In genomic region chr6:162546905-162547304, GRCh38 we compare ENCODE assay signal across 35 cellular contexts.
"Had no signal": no experiment of that assay in that cellular context is flagged by ENCODE, and none has a peak within 500 bp of the region (broad histone marks: within the 10 kb centered on the region; RNA-seq: fewer than 3 reads in every experiment).

No MANE protein-coding gene starts in this region.

- H3K9me3 Mint-ChIP-seq: activated T-cell treated with anti-CD3 and anti-CD28 coated beads, Interleukin-2, amount 50 U/mL, for 24 hours; activated T-helper 2 cell treated with anti-CD3 and anti-CD28 coated beads, Interferon-gamma antibody, Interleukin-2, Interleukin-4, amounts not matched to agents 10 μg/mL and 5 μg/mL and 100 μg/mL, durations not matched to agents 14 hours and 24 hours and 36 hours; T-helper 2 cell treated with Interferon-gamma antibody and Interleukin-4, amounts not matched to agents 5 μg/mL and 100 μg/mL, for 36 hours had no signal

- H3K36me3 ChIP-seq: ascending aorta, brain microvascular endothelial cell, breast epithelium had no signal

- H3K4me1 Mint-ChIP-seq: activated CD4-positive, alpha-beta memory T cell treated with anti-CD3 and anti-CD28 coated beads, Interleukin-2, amount 10 ng/mL, durations not matched to agents 7 days and 5 days; activated CD4-positive, alpha-beta T cell treated with anti-CD3 and anti-CD28 coated beads for 36 hours; activated CD4-positive, alpha-beta T cell treated with anti-CD3 and anti-CD28 coated beads, Interleukin-2, amount 10 ng/mL, durations not matched to agents 7 days and 5 days; activated CD8-positive, alpha-beta memory T cell treated with anti-CD3 and anti-CD28 coated beads, Interleukin-2, amount 10 ng/mL, durations not matched to agents 7 days and 5 days; activated naive CD4-positive, alpha-beta T cell treated with anti-CD3 and anti-CD28 coated beads, Interleukin-2, amount 10 ng/mL, durations not matched to agents 7 days and 5 days; activated naive CD4-positive, alpha-beta T cell treated with anti-CD3 and anti-CD28 coated beads, Interleukin-2, amount 50 U/mL, for 24 hours; activated naive CD8-positive, alpha-beta T cell treated with anti-CD3 and anti-CD28 coated beads, Interleukin-2, amount 10 ng/mL, durations not matched to agents 7 days and 5 days; activated naive CD8-positive, alpha-beta T cell treated with anti-CD3 and anti-CD28 coated beads, Interleukin-2, amount 50 U/mL, for 24 hours had no signal

- H3K27ac Mint-ChIP-seq: activated CD4-positive, alpha-beta memory T cell treated with anti-CD3 and anti-CD28 coated beads, Interleukin-2, amount 10 ng/mL, durations not matched to agents 7 days and 5 days; activated CD4-positive, alpha-beta T cell treated with anti-CD3 and anti-CD28 coated beads for 36 hours; activated CD4-positive, alpha-beta T cell treated with anti-CD3 and anti-CD28 coated beads, Interleukin-2, amount 10 ng/mL, durations not matched to agents 7 days and 5 days; activated CD8-positive, alpha-beta memory T cell treated with anti-CD3 and anti-CD28 coated beads, Interleukin-2, amount 10 ng/mL, durations not matched to agents 7 days and 5 days; activated CD8-positive, alpha-beta T cell treated with anti-CD3 and anti-CD28 coated beads, Interleukin-2, amount 10 ng/mL, durations not matched to agents 7 days and 5 days; activated naive CD4-positive, alpha-beta T cell treated with anti-CD3 and anti-CD28 coated beads, Interleukin-2, amount 10 ng/mL, durations not matched to agents 7 days and 5 days; activated naive CD4-positive, alpha-beta T cell treated with anti-CD3 and anti-CD28 coated beads, Interleukin-2, amount 50 U/mL, for 24 hours; activated naive CD8-positive, alpha-beta T cell; activated naive CD8-positive, alpha-beta T cell treated with anti-CD3 and anti-CD28 coated beads, Interleukin-2, amount 10 ng/mL, durations not matched to agents 7 days and 5 days; activated naive CD8-positive, alpha-beta T cell treated with anti-CD3 and anti-CD28 coated beads, Interleukin-2, amount 50 U/mL, for 24 hours; activated T-cell treated with anti-CD3 and anti-CD28 coated beads, Interleukin-2, amount 50 U/mL, for 24 hours; activated T-helper 2 cell treated with anti-CD3 and anti-CD28 coated beads, Interferon-gamma antibody, Interleukin-2, Interleukin-4, amounts not matched to agents 10 μg/mL and 5 μg/mL and 100 μg/mL, durations not matched to agents 14 hours and 24 hours and 36 hours; T-helper 1 cell treated with Interleukin-12 subunit alpha and Interleukin-12 subunit beta and Interleukin-4 antibody, amounts not matched to agents 30 μg/mL and 1 μg/mL, for 36 hours; T-helper 2 cell treated with Interferon-gamma antibody and Interleukin-4, amounts not matched to agents 5 μg/mL and 100 μg/mL, for 36 hours had no signal

- H3K27me3 Mint-ChIP-seq: activated CD4-positive, alpha-beta memory T cell treated with anti-CD3 and anti-CD28 coated beads, Interleukin-2, amount 10 ng/mL, durations not matched to agents 7 days and 5 days; activated CD4-positive, alpha-beta T cell treated with anti-CD3 and anti-CD28 coated beads for 36 hours; activated CD4-positive, alpha-beta T cell treated with anti-CD3 and anti-CD28 coated beads, Interleukin-2, amount 10 ng/mL, durations not matched to agents 7 days and 5 days; activated CD8-positive, alpha-beta memory T cell treated with anti-CD3 and anti-CD28 coated beads, Interleukin-2, amount 10 ng/mL, durations not matched to agents 7 days and 5 days; activated naive CD4-positive, alpha-beta T cell treated with anti-CD3 and anti-CD28 coated beads, Interleukin-2, amount 10 ng/mL, durations not matched to agents 7 days and 5 days; activated naive CD4-positive, alpha-beta T cell treated with anti-CD3 and anti-CD28 coated beads, Interleukin-2, amount 50 U/mL, for 24 hours; activated naive CD8-positive, alpha-beta T cell; activated naive CD8-positive, alpha-beta T cell treated with anti-CD3 and anti-CD28 coated beads, Interleukin-2, amount 10 ng/mL, durations not matched to agents 7 days and 5 days; activated naive CD8-positive, alpha-beta T cell treated with anti-CD3 and anti-CD28 coated beads, Interleukin-2, amount 50 U/mL, for 24 hours; activated T-cell treated with anti-CD3 and anti-CD28 coated beads, Interleukin-2, amount 50 U/mL, for 24 hours had no signal

- ATAC-seq: activated CD4-positive, alpha-beta T cell treated with anti-CD3 and anti-CD28 coated beads for 36 hours; activated CD4-positive, CD25-positive, alpha-beta regulatory T cell treated with anti-CD3 and anti-CD28 coated beads, Interleukin-2, amount 50 U/mL, for 24 hours; activated CD8-positive, alpha-beta memory T cell treated with anti-CD3 and anti-CD28 coated beads, Interleukin-2, amount 10 ng/mL, durations not matched to agents 7 days and 5 days; activated CD8-positive, alpha-beta T cell treated with anti-CD3 and anti-CD28 coated beads, Interleukin-2, amount 10 ng/mL, durations not matched to agents 7 days and 5 days; activated naive CD8-positive, alpha-beta T cell treated with anti-CD3 and anti-CD28 coated beads, Interleukin-2, amount 50 U/mL, for 24 hours had no signal

- H3K27me3 ChIP-seq: ascending aorta, brain microvascular endothelial cell, breast epithelium had no signal

- H3K27ac ChIP-seq: ascending aorta, brain microvascular endothelial cell, breast epithelium, VCaP had no signal

- H3K9me3 ChIP-seq: ascending aorta, breast epithelium had no signal

- H3K4me1 ChIP-seq: ascending aorta, breast epithelium had no signal

- H3K4me3 ChIP-seq: ascending aorta, breast epithelium had no signal

- DNase-seq: activated CD4-positive, alpha-beta memory T cell treated with anti-CD3 and anti-CD28 coated beads, Interleukin-2, amount 10 ng/mL, durations not matched to agents 7 days and 5 days; activated CD4-positive, alpha-beta T cell treated with anti-CD3 and anti-CD28 coated beads for 1 hour; activated CD4-positive, alpha-beta T cell treated with anti-CD3 and anti-CD28 coated beads for 36 hours; activated CD4-positive, alpha-beta T cell treated with anti-CD3 and anti-CD28 coated beads for 48 hours; activated CD4-positive, alpha-beta T cell treated with anti-CD3 and anti-CD28 coated beads, Interleukin-2, amount 10 ng/mL, durations not matched to agents 7 days and 5 days; activated CD4-positive, alpha-beta T cell treated with anti-CD3 and anti-CD28 coated beads, Interleukin-2, amount 50 U/mL, for 48 hours; activated CD4-positive, CD25-positive, alpha-beta regulatory T cell; activated CD8-positive, alpha-beta memory T cell treated with anti-CD3 and anti-CD28 coated beads for 24 hours; activated CD8-positive, alpha-beta memory T cell treated with anti-CD3 and anti-CD28 coated beads, Interleukin-2, amount 10 ng/mL, durations not matched to agents 7 days and 5 days; activated CD8-positive, alpha-beta memory T cell treated with anti-CD3 and anti-CD28 coated beads, Interleukin-2, amount 50 U/mL, for 48 hours; activated CD8-positive, alpha-beta T cell treated with anti-CD3 and anti-CD28 coated beads, Interleukin-2, amount 10 ng/mL, durations not matched to agents 7 days and 5 days; activated effector memory CD4-positive, alpha-beta T cell treated with Interleukin-2 at 50 U/mL for 16 hours; activated gamma-delta T cell; activated naive CD4-positive, alpha-beta T cell treated with anti-CD3 and anti-CD28 coated beads, Interleukin-2, amount 10 ng/mL, durations not matched to agents 7 days and 5 days; activated naive CD4-positive, alpha-beta T cell treated with Interleukin-2 at 50 U/mL for 16 hours; activated naive CD8-positive, alpha-beta T cell treated with anti-CD3 and anti-CD28 coated beads, Interleukin-2, amount 10 ng/mL, durations not matched to agents 7 days and 5 days; activated naive CD8-positive, alpha-beta T cell treated with anti-CD3 and anti-CD28 coated beads, Interleukin-2, amount 50 U/mL, for 24 hours; activated T-cell treated with anti-CD3 and anti-CD28 coated beads, Interleukin-2, amount 50 U/mL, for 24 hours; activated T-cell treated with anti-CD3 and anti-CD28 coated beads, Interleukin-2, amount 50 U/mL, for 48 hours; amygdala; anterior cingulate cortex; brain microvascular endothelial cell; central memory CD4-positive, alpha-beta T cell; T-helper 1 cell; T-helper 2 cell; T-helper 9 cell had no signal

- H3K4me3 Mint-ChIP-seq: activated CD4-positive, alpha-beta memory T cell treated with anti-CD3 and anti-CD28 coated beads, Interleukin-2, amount 10 ng/mL, durations not matched to agents 7 days and 5 days; activated CD4-positive, alpha-beta T cell treated with anti-CD3 and anti-CD28 coated beads for 36 hours; activated CD4-positive, alpha-beta T cell treated with anti-CD3 and anti-CD28 coated beads, Interleukin-2, amount 10 ng/mL, durations not matched to agents 7 days and 5 days; activated CD8-positive, alpha-beta memory T cell treated with anti-CD3 and anti-CD28 coated beads, Interleukin-2, amount 10 ng/mL, durations not matched to agents 7 days and 5 days; activated CD8-positive, alpha-beta T cell treated with anti-CD3 and anti-CD28 coated beads, Interleukin-2, amount 10 ng/mL, durations not matched to agents 7 days and 5 days; activated naive CD4-positive, alpha-beta T cell treated with anti-CD3 and anti-CD28 coated beads, Interleukin-2, amount 10 ng/mL, durations not matched to agents 7 days and 5 days; activated naive CD4-positive, alpha-beta T cell treated with anti-CD3 and anti-CD28 coated beads, Interleukin-2, amount 50 U/mL, for 24 hours; activated naive CD8-positive, alpha-beta T cell; activated naive CD8-positive, alpha-beta T cell treated with anti-CD3 and anti-CD28 coated beads, Interleukin-2, amount 10 ng/mL, durations not matched to agents 7 days and 5 days; activated naive CD8-positive, alpha-beta T cell treated with anti-CD3 and anti-CD28 coated beads, Interleukin-2, amount 50 U/mL, for 24 hours; activated T-cell treated with anti-CD3 and anti-CD28 coated beads, Interleukin-2, amount 50 U/mL, for 24 hours; T-helper 1 cell treated with Interleukin-12 subunit alpha and Interleukin-12 subunit beta and Interleukin-4 antibody, amounts not matched to agents 30 μg/mL and 1 μg/mL, for 36 hours; T-helper 2 cell treated with Interferon-gamma antibody and Interleukin-4, amounts not matched to agents 5 μg/mL and 100 μg/mL, for 36 hours had no signal

- H3K36me3 Mint-ChIP-seq: activated naive CD4-positive, alpha-beta T cell treated with anti-CD3 and anti-CD28 coated beads, Interleukin-2, amount 10 ng/mL, durations not matched to agents 7 days and 5 days; activated naive CD8-positive, alpha-beta T cell treated with anti-CD3 and anti-CD28 coated beads, Interleukin-2, amount 10 ng/mL, durations not matched to agents 7 days and 5 days had no signal
